Comparison of ENCODE assay signal across 15 cellular contexts in genomic region chrX:574355-574754, GRCh38. TPM values are rescaled to one million over a fixed set of nuclear protein-coding genes. Genes with fewer than 3 reads are reported as not detected.
"Had no signal": no experiment of that assay in that cellular context is flagged by ENCODE, and none has a peak within 500 bp of the region (broad histone marks: within the 10 kb centered on the region; RNA-seq: fewer than 3 reads in every experiment).

No MANE protein-coding gene starts in this region.

- FAIRE-seq: keratinocyte had no signal

- H3K9me3 ChIP-seq: gastrocnemius medialis, pancreas had no signal

- H3K4me1 ChIP-seq: gastrocnemius medialis, heart right ventricle, pancreas, tibial artery had no signal

- H3K36me3 Mint-ChIP-seq: brain had no signal

- H3K27ac Mint-ChIP-seq: activated T-cell treated with anti-CD3 and anti-CD28 coated beads, Interleukin-2, amount 50 U/mL, for 72 hours; brain; nephron had no signal

- H3K27ac ChIP-seq: gastrocnemius medialis, heart right ventricle, pancreas, tibial artery, VCaP had no signal

- H3K36me3 ChIP-seq: gastrocnemius medialis, heart right ventricle, pancreas, tibial artery had no signal

- H3K27me3 ChIP-seq: gastrocnemius medialis, heart right ventricle, pancreas, tibial artery had no signal

- H3K9me3 Mint-ChIP-seq: nephron had no signal

- H3K4me1 Mint-ChIP-seq: brain, nephron had no signal

- H3K4me3 Mint-ChIP-seq: activated T-cell treated with anti-CD3 and anti-CD28 coated beads, Interleukin-2, amount 50 U/mL, for 72 hours; brain; nephron had no signal

- ATAC-seq: gastrocnemius medialis, heart right ventricle, left ventricle myocardium superior, pancreas had no signal

- DNase-seq: activated T-cell treated with anti-CD3 and anti-CD28 coated beads, Interleukin-2, amount 50 U/mL, for 72 hours; amygdala; effector memory CD4-positive, alpha-beta T cell; gastrocnemius medialis; heart right ventricle; left ventricle myocardium superior; mesendoderm; pancreas; T-helper 9 cell; tibial artery had no signal

- H3K4me3 ChIP-seq: gastrocnemius medialis, heart right ventricle, pancreas, tibial artery had no signal

RNA-seq across cellular contexts. Expression of gene SHOX, which starts 56.2 kb away (rescaled TPM):
- total RNA-seq: activated T-cell treated with anti-CD3 and anti-CD28 coated beads, Interleukin-2, amount 50 U/mL, for 72 hours; heart right ventricle; left ventricle myocardium superior; pancreas; renal cortical epithelial cell had no signal
- polyA plus RNA-seq: heart right ventricle, keratinocyte, pancreas had no signal
